ENCODE assay signal across 7 cellular contexts in the genomic region with DNA sequence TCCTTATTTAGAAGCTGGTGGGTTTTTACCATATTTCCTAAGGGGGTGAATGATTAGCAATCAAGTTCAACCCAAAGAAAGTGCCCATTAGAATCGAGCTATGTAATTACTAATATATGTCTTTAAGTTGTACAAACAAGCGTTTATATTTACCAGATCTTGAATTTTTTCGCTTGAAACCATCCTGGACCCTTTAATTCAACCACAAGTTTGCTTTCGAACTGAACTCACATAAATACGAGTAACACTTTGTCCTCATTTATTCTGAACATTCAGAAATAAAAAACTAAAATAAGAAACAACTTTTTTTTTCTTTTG. TPM values are rescaled to one million over a fixed set of nuclear protein-coding genes. Genes with fewer than 3 reads are reported as not detected.
A peak's percentile ranks its signal among the peaks of the same experiment; 100 is the strongest.
DNase-seq lines count a peak whose midpoint lies in the region; ATAC-seq and TF ChIP-seq lines count a peak whose summit lies in the region.

No MANE protein-coding gene starts in this region.

- TF ChIP-seq CTCF in HEK293 (tag by site-specific recombination; IDR thresholded peaks at IDR 0.05) (no peak), stomach (IDR thresholded peaks at IDR 0.05) (no peak), omental fat pad (IDR thresholded peaks at IDR 0.05) (no peak)
- TF ChIP-seq CTCF in activated CD8-positive, alpha-beta T cell treated with anti-CD3 and anti-CD28 coated beads for 36 hours (IDR thresholded peaks at IDR 0.05): no peak

- WGBS in stomach, 5 donors: 23 to 35% (median 28%) methylated on average over 5 of the region's 5 CpGs

- CTCF ChIA-PET in HEK293 (lab: Yijun Ruan, JAX): interaction anchor here (1.0 to 1.2 kb wide), 2 partner anchors 11 to 25 kb away, joined by 3 read pairs; no protein-coding TSS in a partner anchor
- CTCF ChIA-PET in activated CD8-positive, alpha-beta T cell treated with anti-CD3 and anti-CD28 coated beads for 36 hours (lab: Charles Lee): interaction anchor here (0.7 kb wide), 1 partner anchor 11 kb away, joined by 3 read pairs; no protein-coding TSS in a partner anchor

- no peaks in the 10 kb centered on the region for H3K9me3 Mint-ChIP-seq in activated CD8-positive, alpha-beta T cell treated with anti-CD3 and anti-CD28 coated beads for 36 hours

- DNase-seq in activated CD8-positive, alpha-beta T cell treated with anti-CD3 and anti-CD28 coated beads for 36 hours: no peak
- no peak for DNase-seq in stomach
- no peak for DNase-seq in cortex of kidney (lab: John Stamatoyannopoulos, UW)
- DNase-seq in omental fat pad (ENCODE audit: low spot score): no peak
- DNase-seq in germinal center (ENCODE audit: low spot score): no peak

- H3K4me3 ChIP-seq in HEK293 (ENCODE audit: low read depth, low read length) (peak overlapping the region; percentile 98), iPS-15b (ENCODE audit: low read depth, low read length) (peak overlapping the region; percentile 56), stomach (peak overlapping the region; percentile 89 to 97 (median 94))

- H3K27me3 ChIP-seq in iPS-15b (ENCODE audit: control insufficient read depth, insufficient read depth, low read length) (no peaks in the 10 kb centered on the region), stomach (no peaks in the 10 kb centered on the region)

- ATAC-seq in activated CD8-positive, alpha-beta T cell treated with anti-CD3 and anti-CD28 coated beads for 36 hours: no peak
- ATAC-seq in omental fat pad (ENCODE audit: low FRiP score): no peak

- H3K27ac ChIP-seq in HEK293 (ENCODE audit: extremely low read depth, low read depth, low read length): no peak overlapping the region
- H3K27ac ChIP-seq in stomach: peak overlapping the region in 4 of 5 donors; percentile 92 to 94 (median 92)

- H3K27ac Mint-ChIP-seq in activated CD8-positive, alpha-beta T cell treated with anti-CD3 and anti-CD28 coated beads for 36 hours: peak overlapping the region; percentile 93

- intact Hi-C loops in activated CD8-positive, alpha-beta T cell treated with anti-CD3 and anti-CD28 coated beads for 36 hours (cut with micrococcal nuclease): loop anchor here (5.0 kb wide), 1 partner anchor 341 kb away; a partner anchor contains a TSS
- intact Hi-C loops in stomach (cut with DNase I; ENCODE audit: low total_unique reads): no loop called here

- H3K36me3 Mint-ChIP-seq in activated CD8-positive, alpha-beta T cell treated with anti-CD3 and anti-CD28 coated beads for 36 hours (ENCODE audit: low read depth): peaks cover 27% of the 10 kb centered on the region

- no peaks in the 10 kb centered on the region for H3K27me3 Mint-ChIP-seq in activated CD8-positive, alpha-beta T cell treated with anti-CD3 and anti-CD28 coated beads for 36 hours

- no peak for TF ChIP-seq POLR2A in stomach (IDR thresholded peaks at IDR 0.05)

- H3K36me3 ChIP-seq in HEK293 (ENCODE audit: control insufficient read depth in 2 of 2, insufficient read depth in 1 of 2, low read length in 2 of 2) (peaks cover 20 to 37% of the 10 kb centered on the region in 2 experiments), iPS-15b (ENCODE audit: control insufficient read depth, insufficient read depth, low read length) (no peaks in the 10 kb centered on the region), stomach (peaks cover 11 to 35% (median 34%) of the 10 kb centered on the region in 4 donors)

- H3K9me3 ChIP-seq in HEK293 (ENCODE audit: control insufficient read depth, insufficient read depth, low read depth, low read length) (no peaks in the 10 kb centered on the region), iPS-15b (ENCODE audit: control insufficient read depth, insufficient read depth, low read length) (no peaks in the 10 kb centered on the region), stomach (no peaks in the 10 kb centered on the region)

- peak overlapping the region; percentile 86 for H3K4me3 Mint-ChIP-seq in activated CD8-positive, alpha-beta T cell treated with anti-CD3 and anti-CD28 coated beads for 36 hours

- peaks cover 30% of the 10 kb centered on the region for H3K4me1 Mint-ChIP-seq in activated CD8-positive, alpha-beta T cell treated with anti-CD3 and anti-CD28 coated beads for 36 hours (ENCODE audit: low read depth)

- no peak overlapping the region for H3K9ac ChIP-seq in iPS-15b (ENCODE audit: low read depth, low read length)

- POLR2A ChIA-PET in HEK293 (lab: Yijun Ruan, JAX): no interaction called here
- POLR2A ChIA-PET in activated CD8-positive, alpha-beta T cell treated with anti-CD3 and anti-CD28 coated beads for 36 hours (lab: Charles Lee): interaction anchor here (0.9 kb wide), 1 partner anchor 13 kb away, joined by 3 read pairs; no protein-coding TSS in a partner anchor

- no peak for TF ChIP-seq EP300 in stomach (IDR thresholded peaks at IDR 0.05)

- H3K4me1 ChIP-seq in HEK293 (ENCODE audit: control insufficient read depth, insufficient read depth, low read length) (0 out of 2 replicates have a peak, but pooled peaks cover 5% of the 10 kb centered on the region), iPS-15b (ENCODE audit: control insufficient read depth, insufficient read depth, low read length) (peaks cover 23% of the 10 kb centered on the region), stomach (peaks cover 10 to 36% (median 24%) of the 10 kb centered on the region in 4 donors)

TF ChIP-seq in HEK293, 187 proteins besides CTCF, POLR2A, EP300 and RAD21:
- TF ChIP-seq ZNF354C (tag by site-specific recombination; IDR thresholded peaks at IDR 0.05; ENCODE audit: borderline replicate concordance, low read depth): no peak

RNA-seq across cellular contexts. Expression of a gene that starts 1.5 kb away (rescaled TPM):
- total RNA-seq in activated CD8-positive, alpha-beta T cell treated with anti-CD3 and anti-CD28 coated beads for 36 hours: 100 to 1,000 TPM; 169 TPM
- total RNA-seq in stomach: 100 to 1,000 TPM in 1 of 5 donors, 10 to 100 TPM in 4; 23.3 to 102 (median 70.3) TPM
- 100 to 1,000 TPM in 2 of 3 donors, 10 to 100 TPM in 1; 57.0 to 107 (median 101) TPM for polyA plus RNA-seq in stomach
- 100 to 1,000 TPM in 1 of 4 donors, 10 to 100 TPM in 3; 67.5 to 102 (median 73.1) TPM for total RNA-seq in omental fat pad
